In the genomic region with DNA sequence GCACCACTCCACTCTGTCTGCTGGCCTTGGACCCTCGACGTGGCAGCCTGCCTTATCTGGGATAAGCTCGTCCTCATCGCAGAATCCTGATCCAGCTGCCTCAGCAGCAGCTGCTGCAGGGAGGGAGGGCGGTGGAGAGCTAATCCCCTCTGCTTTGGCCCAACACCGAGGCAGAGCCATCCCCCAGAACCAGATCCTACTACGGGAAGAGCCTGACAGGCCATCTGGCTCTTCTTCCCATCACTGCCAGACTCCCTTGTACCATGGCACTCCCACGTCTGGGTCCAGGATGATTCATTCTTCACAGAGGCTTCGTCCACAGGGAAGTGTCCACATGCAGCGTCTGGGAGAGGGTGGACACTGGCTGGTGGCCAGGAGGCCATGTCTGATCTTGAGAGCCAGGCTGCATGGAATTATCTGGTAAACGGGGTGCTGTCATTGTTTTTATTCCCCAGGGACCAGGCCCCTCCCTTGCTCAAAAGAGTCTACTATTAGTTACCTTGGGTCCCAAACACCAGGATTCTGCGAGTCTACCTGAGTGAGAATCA, we compare ENCODE assay signal across 10 cellular contexts. TPM values are rescaled to one million over a fixed set of nuclear protein-coding genes. Genes with fewer than 3 reads are reported as not detected.
A peak's percentile ranks its signal among the peaks of the same experiment; 100 is the strongest.
DNase-seq lines count a peak whose midpoint lies in the region; ATAC-seq and TF ChIP-seq lines count a peak whose summit lies in the region.
"Had no signal": no experiment of that assay in that cellular context is flagged by ENCODE, and none has a peak within 500 bp of the region (broad histone marks: within the 10 kb centered on the region; RNA-seq: fewer than 3 reads in every experiment).

No MANE protein-coding gene starts in this region.

- 44 to 65% methylated on average over 12 of the region's 12 CpGs for WGBS in lower leg skin, 2 donors

- H3K27me3 ChIP-seq in CD8-positive, alpha-beta T cell (ENCODE audit: insufficient read depth, low read length), result no peaks in the 10 kb centered on the region

- no peaks in the 10 kb centered on the region for H3K9me3 ChIP-seq in CD8-positive, alpha-beta T cell (ENCODE audit: low read length)
- H3K9me3 ChIP-seq: gastroesophageal sphincter had no signal

- no peaks in the 10 kb centered on the region for H3K36me3 ChIP-seq in CD8-positive, alpha-beta T cell (ENCODE audit: insufficient read depth, low read length)
- H3K36me3 ChIP-seq: gastroesophageal sphincter had no signal

- no peak overlapping the region for H3K27ac ChIP-seq in caudate nucleus (ENCODE audit: low read depth, low read length)
- H3K27ac ChIP-seq in CD8-positive, alpha-beta T cell (ENCODE audit: low read depth, low read length), result no peak overlapping the region
- H3K27ac ChIP-seq: gastroesophageal sphincter had no signal

- peak overlapping the region in 3 of 5 experiments; percentile 44 to 88 (median 82) for H3K27ac Mint-ChIP-seq in brain
- H3K27ac Mint-ChIP-seq in CD8-positive, alpha-beta T cell, result no peak overlapping the region

- TF ChIP-seq CTCF in brain (conservative IDR thresholded peaks at IDR 0.05) (no peak), lower leg skin (IDR thresholded peaks at IDR 0.05) (no peak)
- TF ChIP-seq CTCF in CD8-positive, alpha-beta T cell (IDR thresholded peaks at IDR 0.05), result no peak

- POLR2A ChIA-PET in CD8-positive, alpha-beta T cell (lab: Charles Lee), result no interaction called here

- peaks cover 14% of the 10 kb centered on the region for H3K27me3 Mint-ChIP-seq in brain
- H3K27me3 Mint-ChIP-seq in CD8-positive, alpha-beta T cell (ENCODE audit: low read depth), result peaks cover 25% of the 10 kb centered on the region

- intact Hi-C loops in lower leg skin (cut with DNase I; ENCODE audit: low total_unique reads), result no loop called here
- intact Hi-C loops in CD8-positive, alpha-beta T cell (cut with DNase I, micrococcal nuclease), result loop anchor here in 1 of 2 experiments (5.0 kb wide), 1 partner anchor 51 kb away; no protein-coding TSS in a partner anchor

- no peak for TF ChIP-seq POLR2A in lower leg skin (IDR thresholded peaks at IDR 0.05)

- H3K4me3 ChIP-seq in lower leg skin (ENCODE audit: low read depth, poor library complexity, severe bottlenecking), result no peak overlapping the region
- H3K4me3 ChIP-seq in CD8-positive, alpha-beta T cell (ENCODE audit: low read depth, low read length), result no peak overlapping the region
- H3K4me3 ChIP-seq: gastroesophageal sphincter had no signal

- DNase-seq in ACHN (peak; percentile 51), HCEC 1CT (peak; percentile 69), lower leg skin (ENCODE audit: low spot score in 2 of 2) (peak; percentile 44 to 83), caudate nucleus (lab: John Stamatoyannopoulos, UW) (no peak)
- no peak for DNase-seq in CD8-positive, alpha-beta T cell
- DNase-seq in effector CD8-positive, alpha-beta T cell (lab: John Stamatoyannopoulos, UW), result no peak
- no peak for DNase-seq in activated T-cell treated with anti-CD3 and anti-CD28 coated beads, Interleukin-2, amount 50 U/mL, for 1 hour

- H3K4me3 Mint-ChIP-seq in brain, result no peak overlapping the region
- H3K4me3 Mint-ChIP-seq in CD8-positive, alpha-beta T cell, result no peak overlapping the region

- H3K4me1 ChIP-seq in CD8-positive, alpha-beta T cell (ENCODE audit: insufficient read depth, low read length), result no peaks in the 10 kb centered on the region
- H3K4me1 ChIP-seq: gastroesophageal sphincter had no signal

- in situ Hi-C loops in ACHN (cut with HindIII; ENCODE audit: low pct_ligation_motif_present, low pct_unique_long_range_greater_than_20kb, low sequenced_read_pairs), result no loop called here

- H3K4me1 Mint-ChIP-seq in brain, result peaks cover 49% of the 10 kb centered on the region
- no peaks in the 10 kb centered on the region for H3K4me1 Mint-ChIP-seq in CD8-positive, alpha-beta T cell (ENCODE audit: low read depth)

- no peaks in the 10 kb centered on the region for H3K9me3 Mint-ChIP-seq in brain
- no peaks in the 10 kb centered on the region for H3K9me3 Mint-ChIP-seq in CD8-positive, alpha-beta T cell

- CTCF ChIA-PET in CD8-positive, alpha-beta T cell (lab: Charles Lee), result interaction anchor here (0.7 to 0.9 kb wide), 2 partner anchors 9 to 14 kb away, joined by 3 to 5 read pairs; no protein-coding TSS in a partner anchor

- ATAC-seq in CD8-positive, alpha-beta T cell, result no peak
- ATAC-seq: gastroesophageal sphincter had no signal

- H3K36me3 Mint-ChIP-seq in brain, result no peaks in the 10 kb centered on the region
- H3K36me3 Mint-ChIP-seq in CD8-positive, alpha-beta T cell, result no peaks in the 10 kb centered on the region

RNA-seq across cellular contexts. Expression of a gene that starts 14.6 kb away (rescaled TPM):
- 0.24 TPM for polyA plus RNA-seq in brain (ENCODE audit: insufficient read depth, low read depth, low replicate concordance)
- 1,000 to 10,000 TPM in 1 of 4 donors, 100 to 1,000 TPM in 3; 928 to 1,274 (median 961) TPM for total RNA-seq in lower leg skin
- total RNA-seq in CD8-positive, alpha-beta T cell, result not detected
- total RNA-seq: activated CD8-positive, alpha-beta memory T cell treated with anti-CD3 and anti-CD28 coated beads for 36 hours had no signal

Comparison
In these comparisons a context has a peak if more than half of its experiments do, and no peak if none do; other contexts are left out.
1. DNase-seq: peak in ACHN (single experiment), HCEC 1CT (single experiment) and lower leg skin (2 of 2); none in caudate nucleus (0 of 61), CD8-positive, alpha-beta T cell (0 of 7), effector CD8-positive, alpha-beta T cell (single experiment) and activated T-cell treated with anti-CD3 and anti-CD28 coated beads, Interleukin-2, amount 50 U/mL, for 1 hour (single experiment).
2. RNA of a gene that starts 14.6 kb away (total RNA-seq): 928 to 1,274 TPM in lower leg skin; not detected in CD8-positive, alpha-beta T cell; every median in the first group is over 100 times any median in the second.